Comparison of ENCODE assay signal across 10 cellular contexts in genomic region chr14:103623883-103624482, GRCh38. TPM values are rescaled to one million over a fixed set of nuclear protein-coding genes. Genes with fewer than 3 reads are reported as not detected.
DNase-seq lines count a peak whose midpoint lies in the region; ATAC-seq and TF ChIP-seq lines count a peak whose summit lies in the region.
"Had no signal": no experiment of that assay in that cellular context is flagged by ENCODE, and none has a peak within 500 bp of the region (broad histone marks: within the 10 kb centered on the region; RNA-seq: fewer than 3 reads in every experiment).

No MANE protein-coding gene starts in this region.

- no peaks in the 10 kb centered on the region for H3K27me3 ChIP-seq in Karpas-422 (ENCODE audit: low read length)
- H3K27me3 ChIP-seq in ascending aorta, result no peaks in the 10 kb centered on the region

- no peak for ATAC-seq in GM21367 (IDR thresholded peaks at IDR 0.05; ENCODE audit: unreplicated experiment)
- no peak for ATAC-seq in GM21786 (IDR thresholded peaks at IDR 0.05; ENCODE audit: unreplicated experiment)

- no peaks in the 10 kb centered on the region for H3K36me3 ChIP-seq in Karpas-422 (ENCODE audit: insufficient read depth, low read length)
- H3K36me3 ChIP-seq in ascending aorta, result no peaks in the 10 kb centered on the region

- CTCF ChIA-PET in Calu3 (lab: Charles Lee), result interaction anchor here (0.6 to 1.2 kb wide), 2 partner anchors 30 to 85 kb away, joined by 3 read pairs; no protein-coding TSS in a partner anchor

- H2AFZ ChIP-seq in Karpas-422 (ENCODE audit: low read length), result peak overlapping the region; percentile 17; the same call in 1 of the 2 replicates

- H4K20me1 ChIP-seq in Karpas-422 (ENCODE audit: insufficient read depth, low read depth, low read length), result no peaks in the 10 kb centered on the region

- peak; percentile 37 for DNase-seq in Calu3
- peak; percentile 87 for DNase-seq in Karpas-422
- DNase-seq in ascending aorta (ENCODE audit: low spot score in 2 of 2), result peak in 1 of 2 donors; percentile 72
- peak; percentile 79 for DNase-seq in myocyte (ENCODE audit: low read depth)
- no peak for DNase-seq in activated CD4-positive, alpha-beta T cell treated with anti-CD3 and anti-CD28 coated beads, Interleukin-2, amount 10 ng/mL, durations not matched to agents 24 days and 14 days
- no peak for DNase-seq in UCSD-AML1 (lab: John Stamatoyannopoulos, UW; ENCODE audit: unreplicated experiment)
- DNase-seq: activated T-cell treated with anti-CD3 and anti-CD28 coated beads, Interleukin-2, amount 50 U/mL, for 1 hour; T-helper 9 cell had no signal

- no peaks in the 10 kb centered on the region for H3K9me3 ChIP-seq in Karpas-422 (ENCODE audit: low read length)
- H3K9me3 ChIP-seq in ascending aorta, result no peaks in the 10 kb centered on the region

- no TSS peak for BruUV-seq in Calu3 (replicated peaks; lab: Mats Ljungman, UMichigan)

- H3K9me3 Mint-ChIP-seq in Calu3 (ENCODE audit: low read depth, unreplicated experiment), result no peaks in the 10 kb centered on the region
- H3K9me3 Mint-ChIP-seq in activated CD4-positive, alpha-beta T cell treated with anti-CD3 and anti-CD28 coated beads, Interleukin-2, amount 10 ng/mL, durations not matched to agents 24 days and 14 days, result no peaks in the 10 kb centered on the region

- H3K9me2 ChIP-seq in Karpas-422 (replicated peaks; ENCODE audit: insufficient read depth, low read length), result no peaks in the 10 kb centered on the region

- no peak for TF ChIP-seq CTCF in Calu3 (IDR thresholded peaks at IDR 0.05; ENCODE audit: unreplicated experiment)
- TF ChIP-seq CTCF in ascending aorta (IDR thresholded peaks at IDR 0.05), result no peak

- H3K4me3 ChIP-seq in Karpas-422 (ENCODE audit: low read length), result peak overlapping the region; percentile 27; the same call in 1 of the 2 replicates
- H3K4me3 ChIP-seq in ascending aorta, result peak overlapping the region in 1 of 2 donors; percentile 12

- no peak overlapping the region for H3K4me3 Mint-ChIP-seq in Calu3 (ENCODE audit: low read depth, unreplicated experiment)
- H3K4me3 Mint-ChIP-seq in activated CD4-positive, alpha-beta T cell treated with anti-CD3 and anti-CD28 coated beads, Interleukin-2, amount 10 ng/mL, durations not matched to agents 24 days and 14 days, result no peak overlapping the region

- no peak overlapping the region for H3K27ac Mint-ChIP-seq in Calu3 (ENCODE audit: unreplicated experiment)
- H3K27ac Mint-ChIP-seq in activated CD4-positive, alpha-beta T cell treated with anti-CD3 and anti-CD28 coated beads, Interleukin-2, amount 10 ng/mL, durations not matched to agents 24 days and 14 days, result no peak overlapping the region

- peak overlapping the region; percentile 25 for H3K9ac ChIP-seq in Karpas-422 (ENCODE audit: low read length)

- no peak overlapping the region for H3K27ac ChIP-seq in Karpas-422 (ENCODE audit: low read length)
- H3K27ac ChIP-seq in ascending aorta, result peak overlapping the region; percentile 96 to 99

- intact Hi-C loops in Calu3 (cut with micrococcal nuclease; ENCODE audit: unreplicated experiment) (loop anchor here (10.0 kb wide), 1 partner anchor 49 kb away; no protein-coding TSS in a partner anchor), ascending aorta (cut with DNase I) (no loop called here)
- intact Hi-C loops in activated CD4-positive, alpha-beta T cell treated with anti-CD3 and anti-CD28 coated beads, Interleukin-2, amount 10 ng/mL, durations not matched to agents 24 days and 14 days (cut with micrococcal nuclease), result no loop called here

- peak overlapping the region; percentile 57 for H3K4me2 ChIP-seq in Karpas-422 (ENCODE audit: low read depth, low read length, poor library complexity, severe bottlenecking)

- H3K36me3 Mint-ChIP-seq in Calu3 (ENCODE audit: insufficient read depth, unreplicated experiment), result peaks cover 27% of the 10 kb centered on the region
- no peaks in the 10 kb centered on the region for H3K36me3 Mint-ChIP-seq in activated CD4-positive, alpha-beta T cell treated with anti-CD3 and anti-CD28 coated beads, Interleukin-2, amount 10 ng/mL, durations not matched to agents 24 days and 14 days (ENCODE audit: low read depth)

- H3K4me1 ChIP-seq in Karpas-422 (ENCODE audit: low read length) (peaks cover 48% of the 10 kb centered on the region), ascending aorta (peaks cover 17 to 26% of the 10 kb centered on the region in 2 donors)

- no peaks in the 10 kb centered on the region for H3K27me3 Mint-ChIP-seq in Calu3 (ENCODE audit: unreplicated experiment)
- H3K27me3 Mint-ChIP-seq in activated CD4-positive, alpha-beta T cell treated with anti-CD3 and anti-CD28 coated beads, Interleukin-2, amount 10 ng/mL, durations not matched to agents 24 days and 14 days, result peaks cover 4% of the 10 kb centered on the region

- peaks cover 29% of the 10 kb centered on the region for H3K4me1 Mint-ChIP-seq in Calu3 (ENCODE audit: low read depth, unreplicated experiment)
- peaks cover 13% of the 10 kb centered on the region for H3K4me1 Mint-ChIP-seq in activated CD4-positive, alpha-beta T cell treated with anti-CD3 and anti-CD28 coated beads, Interleukin-2, amount 10 ng/mL, durations not matched to agents 24 days and 14 days

- H3K79me2 ChIP-seq in Karpas-422 (ENCODE audit: low read length), result peaks cover under 1% of the 10 kb centered on the region

RNA-seq across cellular contexts. Expression of gene KLC1, which starts 5.0 kb away (rescaled TPM):
- total RNA-seq in Calu3 (2022) (124 and 128 TPM in 2 replicates), ascending aorta (302 TPM), myocyte (669 and 703 TPM in 2 replicates)
- 144 and 266 TPM in 2 replicates for total RNA-seq in Karpas-422 (2014; rRNA removed; shearing (Covaris generic); ENCODE audit: low replicate concordance)
- 225 TPM for polyA plus RNA-seq in myocyte (2012)
- total RNA-seq in activated CD4-positive, alpha-beta T cell treated with anti-CD3 and anti-CD28 coated beads, Interleukin-2, amount 10 ng/mL, durations not matched to agents 24 days and 14 days, result 132 and 155 TPM in 2 replicates

Comparison
In these comparisons a context has a peak if more than half of its experiments do, and no peak if none do; other contexts are left out.
1. DNase-seq: peak in Calu3 (single experiment), Karpas-422 (single experiment) and myocyte (single experiment); none in activated CD4-positive, alpha-beta T cell treated with anti-CD3 and anti-CD28 coated beads, Interleukin-2, amount 10 ng/mL, durations not matched to agents 24 days and 14 days (single experiment) and UCSD-AML1 (single experiment).